Comparison of ENCODE assay signal across 8 cellular contexts in genomic region chr1:94039871-94040569, GRCh38.
DNase-seq lines count a peak whose midpoint lies in the region; ATAC-seq and TF ChIP-seq lines count a peak whose summit lies in the region.

No MANE protein-coding gene starts in this region.

- peak; percentile 47 for DNase-seq in NCI-H82 (lab: John Stamatoyannopoulos, UW)
- DNase-seq in NCI-H82 treated with DMSO at 0.1 percent for 48 hours (lab: John Stamatoyannopoulos, UW; ENCODE audit: unreplicated experiment), result no peak
- DNase-seq in left kidney (ENCODE audit: low read depth, low spot score), result peak; percentile 54
- no peak for DNase-seq in upper lobe of right lung
- no peak for DNase-seq in breast epithelium (ENCODE audit: low spot score in 2 of 2)

- ATAC-seq in upper lobe of right lung (peak; percentile 4), GM21529 (IDR thresholded peaks at IDR 0.05; ENCODE audit: unreplicated experiment) (no peak), GM21390 (IDR thresholded peaks at IDR 0.05; ENCODE audit: unreplicated experiment) (no peak)

- no peak for TF ChIP-seq POLR2A in breast epithelium (IDR thresholded peaks at IDR 0.05)

- TF ChIP-seq CTCF in VCaP (conservative IDR thresholded peaks at IDR 0.05), result peak; percentile 58
- no peak for TF ChIP-seq CTCF in upper lobe of right lung (IDR thresholded peaks at IDR 0.05)
- TF ChIP-seq CTCF in breast epithelium (IDR thresholded peaks at IDR 0.05), result no peak

- intact Hi-C loops in upper lobe of right lung (cut with DNase I), result no loop called here
- intact Hi-C loops in breast epithelium (cut with DNase I; ENCODE audit: low total_unique reads), result no loop called here

- no peak overlapping the region for H3K4me3 ChIP-seq in upper lobe of right lung
- H3K4me3 ChIP-seq in breast epithelium, result no peak overlapping the region

- H3K9me3 ChIP-seq in upper lobe of right lung, result no peaks in the 10 kb centered on the region
- H3K9me3 ChIP-seq in breast epithelium, result no peaks in the 10 kb centered on the region

- H3K36me3 ChIP-seq in upper lobe of right lung (no peaks in the 10 kb centered on the region), breast epithelium (no peaks in the 10 kb centered on the region)

- H3K4me1 ChIP-seq in upper lobe of right lung (peaks cover 22% of the 10 kb centered on the region), breast epithelium (peaks cover 0 to 9% of the 10 kb centered on the region in 2 donors)

- no peak overlapping the region for H3K27ac ChIP-seq in VCaP
- no peak overlapping the region for H3K27ac ChIP-seq in upper lobe of right lung
- H3K27ac ChIP-seq in breast epithelium, result peak overlapping the region in 1 of 2 donors; percentile 13

- H3K27me3 ChIP-seq in upper lobe of right lung, result no peaks in the 10 kb centered on the region
- no peaks in the 10 kb centered on the region for H3K27me3 ChIP-seq in breast epithelium

Comparison
In these comparisons a context has a peak if more than half of its experiments do, and no peak if none do; other contexts are left out.
1. DNase-seq: peak in NCI-H82 (single experiment) and left kidney (single experiment); none in NCI-H82 treated with DMSO at 0.1 percent for 48 hours (single experiment), upper lobe of right lung (single experiment) and breast epithelium (0 of 2).